9 cellular contexts compared by ENCODE assay signal in genomic region chr7:128912709-128913495, GRCh38. TPM values are rescaled to one million over a fixed set of nuclear protein-coding genes. Genes with fewer than 3 reads are reported as not detected.
DNase-seq lines count a peak whose midpoint lies in the region; ATAC-seq, FAIRE-seq and TF ChIP-seq lines count a peak whose summit lies in the region.
"Not testable (repeated sequence)": the region's sequence is repeated elsewhere in the genome, so short reads cannot be mapped to it uniquely, and the experiment has no call there.
"Had no signal": no experiment of that assay in that cellular context is flagged by ENCODE, and none has a peak within 500 bp of the region (broad histone marks: within the 10 kb centered on the region; RNA-seq: fewer than 3 reads in every experiment).

No MANE protein-coding gene starts in this region.

- DNase-seq in CD14-positive monocyte (ENCODE audit: low spot score) = peak; percentile 7
- peak in 2 of 3 donors; percentile 5 to 10 for DNase-seq in Peyer's patch
- peak; percentile 7 for DNase-seq in activated naive CD4-positive, alpha-beta T cell treated with anti-CD3 and anti-CD28 coated beads, Interleukin-2, amount 10 ng/mL, durations not matched to agents 7 days and 5 days
- peak in 1 of 2 experiments; percentile 30 for DNase-seq in H1 (ENCODE audit: low read depth in 1 of 2, low spot score in 2 of 2)
- not testable (repeated sequence) for DNase-seq in left ventricle myocardium superior
- DNase-seq in sciatic nerve (ENCODE audit: low spot score) = peak; percentile 17
- peak; percentile 36 for DNase-seq in upper lobe of right lung

- 0 out of 2 replicates have a peak overlapping the region, but pooled peaks have one; percentile 68 for H2BK12ac ChIP-seq in H1 (ENCODE audit: low read depth, low read length)

- H2BK120ac ChIP-seq in H1 (replicated peaks; ENCODE audit: low read depth, low read length) = not testable (repeated sequence)

- H3K4me2 ChIP-seq in H1 (ENCODE audit: insufficient read depth in 1 of 2, low read depth in 2 of 2, low read length in 2 of 2) = not testable (repeated sequence)

- H3K56ac ChIP-seq in H1 (replicated peaks; ENCODE audit: insufficient read length, low read depth, low read length) = not testable (repeated sequence)

- H3K4ac ChIP-seq in H1 (replicated peaks; ENCODE audit: insufficient read length, low read depth, low read length) = not testable (repeated sequence)

- H3K36me3 ChIP-seq in Peyer's patch; H1 (ENCODE audit: control insufficient read depth in 2 of 4, insufficient read depth in 4 of 4, low read length in 3 of 4); upper lobe of right lung: not testable (repeated sequence)

- peaks cover 17% of the 10 kb centered on the region; the same call in 1 of the 2 replicates for H3K23me2 ChIP-seq in H1 (ENCODE audit: low read depth, low read length)

- TF ChIP-seq RAD21 in H1 (IDR thresholded peaks at IDR 0.05 in 1 of 2, conservative IDR thresholded peaks at IDR 0.05 in 1 of 2; ENCODE audit: low read depth in 2 of 2, low read length in 2 of 2) = not testable (repeated sequence)

- not testable (repeated sequence) for H4K91ac ChIP-seq in H1 (replicated peaks; ENCODE audit: insufficient read length, low read length)

- H3K27ac ChIP-seq in Peyer's patch; H1 (ENCODE audit: low read depth, low read length); upper lobe of right lung: not testable (repeated sequence)

- intact Hi-C loops in CD14-positive monocyte (cut with micrococcal nuclease); left ventricle myocardium superior (cut with micrococcal nuclease); sciatic nerve (cut with DNase I); upper lobe of right lung (cut with DNase I): not testable (repeated sequence)

- not testable (repeated sequence) for TF ChIP-seq POLR2A in Peyer's patch (IDR thresholded peaks at IDR 0.05); H1 (IDR thresholded peaks at IDR 0.05; ENCODE audit: control extremely low read depth in 1 of 2, low read depth in 2 of 2, low read length in 2 of 2)

- not testable (repeated sequence) for H3K4me3 Mint-ChIP-seq in CD14-positive monocyte; activated naive CD4-positive, alpha-beta T cell treated with anti-CD3 and anti-CD28 coated beads, Interleukin-2, amount 10 ng/mL, durations not matched to agents 7 days and 5 days
- peak overlapping the region in 1 of 3 experiments; percentile 54 for H3K4me3 Mint-ChIP-seq in nephron

- H3K9ac ChIP-seq in H1 (replicated peaks in 1 of 4; ENCODE audit: extremely low read depth in 1 of 4, low read depth in 3 of 4, low read length in 3 of 4) = not testable (repeated sequence)

- not testable (repeated sequence) for H2BK20ac ChIP-seq in H1 (ENCODE audit: low read length)

- H3K27me3 ChIP-seq in Peyer's patch (peaks cover 0 to 14% of the 10 kb centered on the region in 2 donors), H1 (replicated peaks in 1 of 4; ENCODE audit: control insufficient read depth in 3 of 4, extremely low read depth in 1 of 4, insufficient read depth in 3 of 4, low read length in 3 of 4) (peaks cover 31 to 76% (median 61%) of the 10 kb centered on the region in 4 experiments), upper lobe of right lung (peaks cover 67% of the 10 kb centered on the region)

- not testable (repeated sequence) for H2AK5ac ChIP-seq in H1 (ENCODE audit: low read depth, low read length)

- H3K27me3 Mint-ChIP-seq in CD14-positive monocyte (ENCODE audit: low read depth in 3 of 3) (peaks cover 58 to 81% (median 64%) of the 10 kb centered on the region in 3 donors), nephron (ENCODE audit: low read depth) (peaks cover 55% of the 10 kb centered on the region)
- H3K27me3 Mint-ChIP-seq in activated naive CD4-positive, alpha-beta T cell treated with anti-CD3 and anti-CD28 coated beads, Interleukin-2, amount 10 ng/mL, durations not matched to agents 7 days and 5 days = peaks cover 91% of the 10 kb centered on the region

- not testable (repeated sequence) for H2BK15ac ChIP-seq in H1 (ENCODE audit: low read length)

- WGBS in H1 (ENCODE audit: extremely low coverage in 1 of 2, insufficient coverage in 1 of 2, insufficient read length in 1 of 2, insufficient replicate concordance in 2 of 2, low coverage in 1 of 2, low lambda C conversion rate in 2 of 2, missing lambda C conversion rate in 1 of 2), 2 experiments = 100% methylated on average over 1 of the region's 20 CpGs; no CpG with 5 or more reads in 1 of the 2 experiments

- H3K27ac Mint-ChIP-seq in CD14-positive monocyte; activated naive CD4-positive, alpha-beta T cell treated with anti-CD3 and anti-CD28 coated beads, Interleukin-2, amount 10 ng/mL, durations not matched to agents 7 days and 5 days: not testable (repeated sequence)
- H3K27ac Mint-ChIP-seq in nephron = peak overlapping the region in 2 of 3 experiments; percentile 96 to 98

- peak; percentile 14 for ATAC-seq in left ventricle myocardium superior
- not testable (repeated sequence) for ATAC-seq in sciatic nerve, upper lobe of right lung

- H3K23ac ChIP-seq in H1 (ENCODE audit: insufficient read length) = not testable (repeated sequence)

- TF ChIP-seq EP300 in H1 (IDR thresholded peaks at IDR 0.05; ENCODE audit: borderline replicate concordance in 1 of 2, low read depth in 2 of 2, low read length in 2 of 2) = not testable (repeated sequence)

- H4K20me1 ChIP-seq in H1 (replicated peaks in 1 of 2; ENCODE audit: control insufficient read depth in 1 of 2, insufficient read depth in 2 of 2, low read length in 2 of 2) = not testable (repeated sequence)

- H3K18ac ChIP-seq in H1 (ENCODE audit: extremely low read depth, low read length) = not testable (repeated sequence)

- CTCF ChIA-PET in activated naive CD4-positive, alpha-beta T cell treated with anti-CD3 and anti-CD28 coated beads, Interleukin-2, amount 10 ng/mL, durations not matched to agents 7 days and 5 days (lab: Charles Lee) = not testable (repeated sequence)
- CTCF ChIA-PET in H1 (lab: Charles Lee; ENCODE audit: partially characterized antibody) = interaction anchor here (1.5 to 2.8 kb wide), 2 partner anchors 9 to 44 kb away, joined by 5 to 11 read pairs; no protein-coding TSS in a partner anchor

- POLR2A ChIA-PET in H1 (lab: Charles Lee; ENCODE audit: partially characterized antibody) = not testable (repeated sequence)

- not testable (repeated sequence) for FAIRE-seq in H1 (lab: Jason Lieb, UNC)

- peaks cover 2 to 18% (median 9%) of the 10 kb centered on the region in 7 donors for H3K9me3 Mint-ChIP-seq in CD14-positive monocyte
- not testable (repeated sequence) for H3K9me3 Mint-ChIP-seq in activated naive CD4-positive, alpha-beta T cell treated with anti-CD3 and anti-CD28 coated beads, Interleukin-2, amount 10 ng/mL, durations not matched to agents 7 days and 5 days; nephron

- H3K4me1 Mint-ChIP-seq in CD14-positive monocyte (peaks cover 36% of the 10 kb centered on the region), nephron (peaks cover 30% of the 10 kb centered on the region)
- H3K4me1 Mint-ChIP-seq in activated naive CD4-positive, alpha-beta T cell treated with anti-CD3 and anti-CD28 coated beads, Interleukin-2, amount 10 ng/mL, durations not matched to agents 7 days and 5 days = not testable (repeated sequence)

- not testable (repeated sequence) for H2BK5ac ChIP-seq in H1 (ENCODE audit: low read depth, low read length)

- not testable (repeated sequence) for H3K9me3 ChIP-seq in Peyer's patch; H1 (ENCODE audit: insufficient read depth in 2 of 2, low read depth in 1 of 2, low read length in 1 of 2); upper lobe of right lung

- H3K14ac ChIP-seq in H1 (ENCODE audit: insufficient read length) = not testable (repeated sequence)

- H3K4me3 ChIP-seq in Peyer's patch; H1 (ENCODE audit: extremely low read depth in 1 of 4, insufficient read depth in 2 of 4, low read depth in 3 of 4, low read length in 4 of 4); upper lobe of right lung: not testable (repeated sequence)

- not testable (repeated sequence) for H3K79me1 ChIP-seq in H1 (ENCODE audit: low read depth, low read length)

- H3K36me3 Mint-ChIP-seq in CD14-positive monocyte = peaks cover 4 to 22% of the 10 kb centered on the region in 2 donors
- not testable (repeated sequence) for H3K36me3 Mint-ChIP-seq in activated naive CD4-positive, alpha-beta T cell treated with anti-CD3 and anti-CD28 coated beads, Interleukin-2, amount 10 ng/mL, durations not matched to agents 7 days and 5 days; nephron (ENCODE audit: low read depth)

- not testable (repeated sequence) for H4K8ac ChIP-seq in H1 (ENCODE audit: extremely low read depth, insufficient read depth, low read length)

- H3K79me2 ChIP-seq in H1 (ENCODE audit: control insufficient read depth in 1 of 2, insufficient read depth in 2 of 2, low read length in 2 of 2) = not testable (repeated sequence)

- H3K4me1 ChIP-seq in Peyer's patch = peaks cover 0 to 23% (median 3%) of the 10 kb centered on the region in 4 donors
- peaks cover 4 to 45% (median 20%) of the 10 kb centered on the region in 4 experiments for H3K4me1 ChIP-seq in H1 (replicated peaks in 1 of 4; ENCODE audit: control insufficient read depth in 3 of 4, insufficient read depth in 4 of 4, low read length in 3 of 4)
- peaks cover 11% of the 10 kb centered on the region for H3K4me1 ChIP-seq in upper lobe of right lung

- not testable (repeated sequence) for H4K5ac ChIP-seq in H1 (ENCODE audit: insufficient read length, low read depth, low read length)

- H2AFZ ChIP-seq in H1 (ENCODE audit: low read length) = not testable (repeated sequence)

- not testable (repeated sequence) for TF ChIP-seq CTCF in CD14-positive monocyte (IDR thresholded peaks at IDR 0.05); Peyer's patch (IDR thresholded peaks at IDR 0.05); H1 (IDR thresholded peaks at IDR 0.05; ENCODE audit: control extremely low read depth in 1 of 3, insufficient read depth in 1 of 3, low read depth in 1 of 3, low read length in 3 of 3); nephron (IDR thresholded peaks at IDR 0.05; ENCODE audit: unreplicated experiment in 3 of 3); upper lobe of right lung (IDR thresholded peaks at IDR 0.05)

RNA-seq across cellular contexts. Expression of gene KCP, which starts 2.4 kb away (rescaled TPM):
- polyA plus RNA-seq in CD14-positive monocyte (under 1 TPM in 1 of 2 donors, not detected in 1; 0.11 TPM), H1 (2011; rRNA removed) (1.3 and 2.1 TPM in 2 replicates)
- total RNA-seq in Peyer's patch (10 to 100 TPM in 1 of 4 donors, 1 to 10 TPM in 3; 3.3 to 14.1 (median 6.7) TPM), left ventricle myocardium superior (0.12 TPM), sciatic nerve (1.8 TPM), upper lobe of right lung (1.3 TPM)
- 1.8 and 2.0 TPM in 2 replicates for total RNA-seq in H1 (2021; fragmentation: NEBNext Ultra II Directional; extraction: Animal tissue kit (Norgen Biotek cat#: 25700))
- polyA plus RNA-seq in H1 (2011; cell fraction: cytosol; rRNA removed) = 1.6 TPM
- 8.1 TPM for polyA plus RNA-seq in H1 (2011; cell fraction: nucleus; rRNA removed)
- 1.1 to 2.3 TPM (median 1.6 TPM) in 4 replicates for polyA plus RNA-seq in H1 (2012, experiment 1 of 2)
- polyA plus RNA-seq in H1 (2012, experiment 2 of 2) = 0.51 TPM
- 1.8 TPM for polyA plus RNA-seq in H1 (2013, experiment 1 of 2)
- 1.5 TPM for polyA plus RNA-seq in H1 (2013, experiment 2 of 2)
- 1.1 and 1.4 TPM in 2 replicates for polyA minus RNA-seq in H1 (2011; rRNA and poly(A)+ RNA removed)
- polyA minus RNA-seq in H1 (2011; cell fraction: cytosol; rRNA and poly(A)+ RNA removed) = 0.59 TPM
- 4.3 TPM for polyA minus RNA-seq in H1 (2011; cell fraction: nucleus; rRNA and poly(A)+ RNA removed)
- polyA plus RNA-seq: CD4-positive, alpha-beta memory T cell had no signal

RNA-seq across cellular contexts. Expression of gene IRF5, which starts 24.8 kb away (rescaled TPM):
- polyA plus RNA-seq in CD14-positive monocyte = 100 to 1,000 TPM; 130 to 170 TPM
- 10 to 100 TPM; 16.9 to 27.1 (median 21.7) TPM for total RNA-seq in Peyer's patch
- total RNA-seq in H1 (2021; fragmentation: NEBNext Ultra II Directional; extraction: Animal tissue kit (Norgen Biotek cat#: 25700)) = 0.28 and 0.75 TPM in 2 replicates
- 1.1 and 1.5 TPM in 2 replicates for polyA plus RNA-seq in H1 (2011; rRNA removed)
- 1.5 TPM for polyA plus RNA-seq in H1 (2011; cell fraction: cytosol; rRNA removed)
- polyA plus RNA-seq in H1 (2011; cell fraction: nucleus; rRNA removed) = 2.5 TPM
- 0.93 to 1.4 TPM (median 1.2 TPM) in 4 replicates for polyA plus RNA-seq in H1 (2012, experiment 1 of 2)
- 1.7 TPM for polyA plus RNA-seq in H1 (2012, experiment 2 of 2)
- polyA plus RNA-seq in H1 (2013, experiment 1 of 2) = 0.55 TPM
- 0.44 TPM for polyA plus RNA-seq in H1 (2013, experiment 2 of 2)
- polyA minus RNA-seq in H1 (2011; rRNA and poly(A)+ RNA removed) = 0.83 and 1.8 TPM in 2 replicates
- polyA minus RNA-seq in H1 (2011; cell fraction: cytosol; rRNA and poly(A)+ RNA removed) = 1.2 TPM
- 1.1 TPM for polyA minus RNA-seq in H1 (2011; cell fraction: nucleus; rRNA and poly(A)+ RNA removed)
- total RNA-seq in left ventricle myocardium superior = 2.9 TPM
- total RNA-seq in sciatic nerve = 8.7 TPM
- 29.4 TPM for total RNA-seq in upper lobe of right lung

RNA-seq across cellular contexts. Expression of gene ATP6V1F, which starts 50.2 kb away (rescaled TPM):
- 100 to 1,000 TPM; 511 to 593 TPM for polyA plus RNA-seq in CD14-positive monocyte
- total RNA-seq in Peyer's patch = 10 to 100 TPM; 71.3 to 88.3 (median 84.6) TPM
- 104 TPM in 2 replicates for total RNA-seq in H1 (2021; fragmentation: NEBNext Ultra II Directional; extraction: Animal tissue kit (Norgen Biotek cat#: 25700))
- polyA plus RNA-seq in H1 (2011; rRNA removed) = 318 and 344 TPM in 2 replicates
- 227 TPM for polyA plus RNA-seq in H1 (2011; cell fraction: cytosol; rRNA removed)
- polyA plus RNA-seq in H1 (2011; cell fraction: nucleus; rRNA removed) = 147 TPM
- polyA plus RNA-seq in H1 (2012, experiment 1 of 2) = 165 to 195 TPM (median 180 TPM) in 4 replicates
- 412 TPM for polyA plus RNA-seq in H1 (2012, experiment 2 of 2)
- 164 TPM for polyA plus RNA-seq in H1 (2013, experiment 1 of 2)
- 168 TPM for polyA plus RNA-seq in H1 (2013, experiment 2 of 2)
- 36.9 and 39.0 TPM in 2 replicates for polyA minus RNA-seq in H1 (2011; rRNA and poly(A)+ RNA removed)
- polyA minus RNA-seq in H1 (2011; cell fraction: cytosol; rRNA and poly(A)+ RNA removed) = 25.6 TPM
- polyA minus RNA-seq in H1 (2011; cell fraction: nucleus; rRNA and poly(A)+ RNA removed) = 35.3 TPM
- 115 TPM for total RNA-seq in left ventricle myocardium superior
- total RNA-seq in sciatic nerve = 89.6 TPM
- total RNA-seq in upper lobe of right lung = 180 TPM
